ENCODE assay signal across 15 cellular contexts in the genomic region with DNA sequence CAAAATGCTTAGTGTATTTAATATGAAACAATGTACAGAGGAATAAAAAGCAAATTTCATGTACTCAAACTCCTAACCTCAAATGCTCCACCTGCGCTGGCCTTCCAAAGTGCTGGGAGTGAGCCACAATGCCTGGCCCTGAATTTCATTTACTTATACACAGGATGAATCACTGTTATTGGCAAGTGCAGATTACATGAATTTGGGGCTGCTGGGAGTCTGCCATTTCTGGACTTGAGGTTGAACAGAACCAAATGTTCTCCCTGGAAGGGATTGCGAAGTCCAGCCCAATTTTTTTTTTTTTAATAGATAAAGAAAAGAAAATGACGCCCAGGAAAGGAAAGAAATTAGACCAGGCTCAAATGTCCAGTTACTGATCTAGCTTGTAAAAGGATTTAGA. TPM values are rescaled to one million over a fixed set of nuclear protein-coding genes. Genes with fewer than 3 reads are reported as not detected.
A peak's percentile ranks its signal among the peaks of the same experiment; 100 is the strongest.
DNase-seq lines count a peak whose midpoint lies in the region; ATAC-seq and TF ChIP-seq lines count a peak whose summit lies in the region.
"Had no signal": no experiment of that assay in that cellular context is flagged by ENCODE, and none has a peak within 500 bp of the region (broad histone marks: within the 10 kb centered on the region; RNA-seq: fewer than 3 reads in every experiment).

No MANE protein-coding gene starts in this region.

- H3K9me3 ChIP-seq in ascending aorta (no peaks in the 10 kb centered on the region), heart left ventricle (no peaks in the 10 kb centered on the region), psoas muscle (no peaks in the 10 kb centered on the region)

- no peak overlapping the region for H3K27ac Mint-ChIP-seq in T-cell
- H3K27ac Mint-ChIP-seq in stimulated activated memory B cell treated with anti-CD40 and anti-IgM and Interleukin-4, amounts not matched to agents 10 μg/mL and 1 μg/mL and 100 μg/mL, for 72 hours: no peak overlapping the region
- H3K27ac Mint-ChIP-seq: activated CD4-positive, alpha-beta T cell treated with anti-CD3 and anti-CD28 coated beads for 36 hours; activated T-helper 17 cell treated with anti-CD3 and anti-CD28 coated beads, Interleukin-2, amount 50 U/mL, for 72 hours; GM23338 had no signal

- H3K4me1 ChIP-seq in ascending aorta (peaks cover 4 to 47% of the 10 kb centered on the region in 2 donors), heart left ventricle (peaks cover 0 to 38% (median 8%) of the 10 kb centered on the region in 12 donors), psoas muscle (peaks cover 6% of the 10 kb centered on the region)

- DNase-seq in AG09309 (ENCODE audit: low read depth): peak; percentile 87
- peak; percentile 75 to 97 for DNase-seq in ascending aorta (ENCODE audit: low spot score in 2 of 2)
- peak in 4 of 5 donors; percentile 55 to 85 (median 78) for DNase-seq in heart left ventricle
- peak; percentile 68 for DNase-seq in psoas muscle
- no peak for DNase-seq in T-cell
- no peak for DNase-seq in NCI-H69 (lab: John Stamatoyannopoulos, UW)
- DNase-seq: activated CD4-positive, alpha-beta T cell treated with anti-CD3 and anti-CD28 coated beads for 36 hours; DMS53 had no signal

- CTCF ChIA-PET in T-cell (lab: Charles Lee): no interaction called here

- POLR2A ChIA-PET in T-cell (lab: Charles Lee): no interaction called here

- TF ChIP-seq CTCF in AG09309 (IDR thresholded peaks at IDR 0.05; ENCODE audit: control insufficient read depth, insufficient read depth, low read depth, low read length, missing control alignments) (no peak), ascending aorta (IDR thresholded peaks at IDR 0.05) (no peak), heart left ventricle (IDR thresholded peaks at IDR 0.05) (no peak), psoas muscle (IDR thresholded peaks at IDR 0.05) (no peak)

- no peaks in the 10 kb centered on the region for H3K36me3 ChIP-seq in ascending aorta
- H3K36me3 ChIP-seq in heart left ventricle: no peaks in the 10 kb centered on the region
- H3K36me3 ChIP-seq in psoas muscle (ENCODE audit: insufficient read depth in 1 of 2, low read depth in 1 of 2): no peaks in the 10 kb centered on the region
- H3K36me3 ChIP-seq: cardiac muscle cell had no signal

- H3K4me3 ChIP-seq in AG09309 (ENCODE audit: control insufficient read depth, low read depth, low read length) (no peak overlapping the region), ascending aorta (no peak overlapping the region), heart left ventricle (no peak overlapping the region), psoas muscle (no peak overlapping the region)
- H3K4me3 ChIP-seq: cardiac muscle cell, GM23338, smooth muscle cell had no signal

- peaks cover 15 to 29% (median 27%) of the 10 kb centered on the region in 3 donors for H3K4me1 Mint-ChIP-seq in T-cell
- H3K4me1 Mint-ChIP-seq in stimulated activated memory B cell treated with anti-CD40 and anti-IgM and Interleukin-4, amounts not matched to agents 10 μg/mL and 1 μg/mL and 100 μg/mL, for 72 hours: no peaks in the 10 kb centered on the region

- ATAC-seq in heart left ventricle: peak; percentile 74 to 87 (median 78)
- peak in 3 of 4 donors; percentile 58 to 79 (median 64) for ATAC-seq in psoas muscle
- no peak for ATAC-seq in T-cell (replicated peaks in 1 of 4)
- no peak for ATAC-seq in GM21390 (IDR thresholded peaks at IDR 0.05; ENCODE audit: unreplicated experiment)
- no peak for ATAC-seq in stimulated activated memory B cell treated with anti-CD40 and anti-IgM and Interleukin-4, amounts not matched to agents 10 μg/mL and 1 μg/mL and 100 μg/mL, for 72 hours
- ATAC-seq: activated CD4-positive, alpha-beta T cell treated with anti-CD3 and anti-CD28 coated beads for 36 hours; activated T-helper 17 cell treated with anti-CD3 and anti-CD28 coated beads, Interleukin-2, amount 50 U/mL, for 72 hours; GM23338; natural killer cell treated with Interleukin-12 subunit alpha and Interleukin-12 subunit beta and Interleukin-15 and Interleukin-18, amount 100 ng/mL, for 72 hours had no signal

- no peak overlapping the region for H3K4me3 Mint-ChIP-seq in T-cell
- H3K4me3 Mint-ChIP-seq in stimulated activated memory B cell treated with anti-CD40 and anti-IgM and Interleukin-4, amounts not matched to agents 10 μg/mL and 1 μg/mL and 100 μg/mL, for 72 hours: no peak overlapping the region
- H3K4me3 Mint-ChIP-seq: activated CD4-positive, alpha-beta T cell treated with anti-CD3 and anti-CD28 coated beads for 36 hours; activated T-helper 17 cell treated with anti-CD3 and anti-CD28 coated beads, Interleukin-2, amount 50 U/mL, for 72 hours; GM23338; natural killer cell treated with Interleukin-12 subunit alpha and Interleukin-12 subunit beta and Interleukin-15 and Interleukin-18, amount 100 ng/mL, for 72 hours had no signal

- no peaks in the 10 kb centered on the region for H3K36me3 Mint-ChIP-seq in T-cell
- no peaks in the 10 kb centered on the region for H3K36me3 Mint-ChIP-seq in stimulated activated memory B cell treated with anti-CD40 and anti-IgM and Interleukin-4, amounts not matched to agents 10 μg/mL and 1 μg/mL and 100 μg/mL, for 72 hours
- H3K36me3 Mint-ChIP-seq: natural killer cell treated with Interleukin-12 subunit alpha and Interleukin-12 subunit beta and Interleukin-15 and Interleukin-18, amount 100 ng/mL, for 72 hours had no signal

- H3K27me3 ChIP-seq in ascending aorta (no peaks in the 10 kb centered on the region), heart left ventricle (no peaks in the 10 kb centered on the region), psoas muscle (ENCODE audit: insufficient read depth in 3 of 3, low read length in 2 of 3) (no peaks in the 10 kb centered on the region)
- H3K27me3 ChIP-seq: cardiac muscle cell had no signal

- intact Hi-C loops in ascending aorta (cut with DNase I): loop anchor here (5.0 to 10.0 kb wide), 4 partner anchors 81 to 704 kb away; no protein-coding TSS in a partner anchor
- intact Hi-C loops in heart left ventricle (cut with DNase I): loop anchor here in 3 of 10 donors (10.0 kb wide), 1 partner anchor 249 kb away; no protein-coding TSS in a partner anchor
- intact Hi-C loops in psoas muscle (cut with DNase I): no loop called here

- peaks cover 2 to 3% of the 10 kb centered on the region in 2 donors for H3K27me3 Mint-ChIP-seq in T-cell
- peaks cover 13% of the 10 kb centered on the region for H3K27me3 Mint-ChIP-seq in stimulated activated memory B cell treated with anti-CD40 and anti-IgM and Interleukin-4, amounts not matched to agents 10 μg/mL and 1 μg/mL and 100 μg/mL, for 72 hours
- H3K27me3 Mint-ChIP-seq: activated CD4-positive, alpha-beta T cell treated with anti-CD3 and anti-CD28 coated beads for 36 hours; activated T-helper 17 cell treated with anti-CD3 and anti-CD28 coated beads, Interleukin-2, amount 50 U/mL, for 72 hours had no signal

- no peaks in the 10 kb centered on the region for H3K9me3 Mint-ChIP-seq in T-cell
- H3K9me3 Mint-ChIP-seq in stimulated activated memory B cell treated with anti-CD40 and anti-IgM and Interleukin-4, amounts not matched to agents 10 μg/mL and 1 μg/mL and 100 μg/mL, for 72 hours: no peaks in the 10 kb centered on the region
- H3K9me3 Mint-ChIP-seq: activated T-helper 17 cell treated with anti-CD3 and anti-CD28 coated beads, Interleukin-2, amount 50 U/mL, for 72 hours; GM23338; natural killer cell treated with Interleukin-12 subunit alpha and Interleukin-12 subunit beta and Interleukin-15 and Interleukin-18, amount 100 ng/mL, for 72 hours had no signal

- no peak for TF ChIP-seq POLR2A in heart left ventricle (IDR thresholded peaks at IDR 0.05)

- 59 to 86% (median 69%) methylated on average over 3 of the region's 3 CpGs for WGBS in heart left ventricle, 4 donors
- 63 to 73% (median 65%) methylated on average over 3 of the region's 3 CpGs for WGBS in psoas muscle, 3 donors

- H3K27ac ChIP-seq in ascending aorta (peak overlapping the region; percentile 88 to 92), heart left ventricle (peak overlapping the region in 10 of 12 donors; percentile 15 to 70 (median 48)), psoas muscle (no peak overlapping the region)
- H3K27ac ChIP-seq: cardiac muscle cell had no signal

RNA-seq across cellular contexts. Expression of gene CSTF2T, which starts 6.8 kb away (rescaled TPM):
- total RNA-seq in ascending aorta (11.6 TPM), heart left ventricle (10 to 100 TPM; 18.5 to 27.4 (median 22.7) TPM), psoas muscle (10 to 100 TPM; 20.1 to 34.5 (median 21.8) TPM), T-cell (10 to 100 TPM; 22.3 to 35.0 (median 30.0) TPM)
- polyA plus RNA-seq in heart left ventricle (10 to 100 TPM; 10.6 to 14.2 TPM), psoas muscle (10 to 100 TPM in 2 of 3 donors, 1 to 10 TPM in 1; 7.4 to 21.7 (median 14.0) TPM)

Comparison
In these comparisons a context has a peak if more than half of its experiments do, and no peak if none do; other contexts are left out.
1. DNase-seq: peak in AG09309 (single experiment), ascending aorta (2 of 2), heart left ventricle (4 of 5) and psoas muscle (2 of 2); none in T-cell (0 of 34) and NCI-H69 (single experiment).
2. ATAC-seq: peak in heart left ventricle (4 of 4) and psoas muscle (3 of 4); none in T-cell (0 of 4), GM21390 (single experiment) and stimulated activated memory B cell treated with anti-CD40 and anti-IgM and Interleukin-4, amounts not matched to agents 10 μg/mL and 1 μg/mL and 100 μg/mL, for 72 hours (single experiment).